ENCODE assay signal across 11 cellular contexts in genomic region chr3:48502121-48502520, GRCh38.
DNase-seq lines count a peak whose midpoint lies in the region; ATAC-seq and TF ChIP-seq lines count a peak whose summit lies in the region.
"Had no signal": no experiment of that assay in that cellular context is flagged by ENCODE, and none has a peak within 500 bp of the region (broad histone marks: within the 10 kb centered on the region; RNA-seq: fewer than 3 reads in every experiment).

No MANE protein-coding gene starts in this region.

- ATAC-seq in stimulated activated naive CD8-positive, alpha-beta T cell treated with anti-CD3 and anti-CD28 coated beads, Interleukin-15, Interleukin-2, amounts not matched to agents 100 U/mL and 50 U/mL, for 24 hours, result no peak
- ATAC-seq in GM21367 (IDR thresholded peaks at IDR 0.05; ENCODE audit: unreplicated experiment) (no peak), GM18867 (IDR thresholded peaks at IDR 0.05; ENCODE audit: unreplicated experiment) (no peak)

- H3K27ac ChIP-seq in coronary artery (peak overlapping the region; percentile 78 to 97), neutrophil (peak overlapping the region; percentile 78)

- no peak for DNase-seq in stimulated activated naive CD8-positive, alpha-beta T cell treated with anti-CD3 and anti-CD28 coated beads, Interleukin-15, Interleukin-2, amounts not matched to agents 100 U/mL and 50 U/mL, for 24 hours
- DNase-seq in coronary artery (ENCODE audit: low spot score) (no peak), GM03348 (ENCODE audit: low spot score) (no peak), activated gamma-delta T cell treated with Interleukin-2 at 50 U/mL for 16 hours (no peak)
- DNase-seq: activated gamma-delta T cell, NCI-H1092, NCI-H524 treated with DMSO at 0.1 percent for 48 hours had no signal

- peak overlapping the region; percentile 80 for H3K4me3 Mint-ChIP-seq in stimulated activated naive CD8-positive, alpha-beta T cell treated with anti-CD3 and anti-CD28 coated beads, Interleukin-15, Interleukin-2, amounts not matched to agents 100 ng/mL and 50 ng/mL, for 24 hours

- TF ChIP-seq CTCF in coronary artery (IDR thresholded peaks at IDR 0.05) (no peak), neutrophil (IDR thresholded peaks at IDR 0.05) (no peak)

- no peak overlapping the region for H3K27ac Mint-ChIP-seq in stimulated activated naive CD8-positive, alpha-beta T cell treated with anti-CD3 and anti-CD28 coated beads, Interleukin-15, Interleukin-2, amounts not matched to agents 100 ng/mL and 50 ng/mL, for 24 hours

- H3K36me3 Mint-ChIP-seq in stimulated activated naive CD8-positive, alpha-beta T cell treated with anti-CD3 and anti-CD28 coated beads, Interleukin-15, Interleukin-2, amounts not matched to agents 100 ng/mL and 50 ng/mL, for 24 hours (ENCODE audit: low read depth), result peaks cover 20% of the 10 kb centered on the region

- H3K27me3 Mint-ChIP-seq in stimulated activated naive CD8-positive, alpha-beta T cell treated with anti-CD3 and anti-CD28 coated beads, Interleukin-15, Interleukin-2, amounts not matched to agents 100 ng/mL and 50 ng/mL, for 24 hours, result no peaks in the 10 kb centered on the region

- no peaks in the 10 kb centered on the region for H3K9me3 ChIP-seq in neutrophil

- peaks cover 43% of the 10 kb centered on the region for H3K27me3 ChIP-seq in neutrophil

- peaks cover 26 to 28% of the 10 kb centered on the region in 2 experiments for H3K4me1 ChIP-seq in neutrophil (ENCODE audit: control insufficient read depth in 1 of 2, insufficient read depth in 1 of 2, low read depth in 1 of 2, low read length in 1 of 2)

- H3K4me3 ChIP-seq in coronary artery (no peak overlapping the region), neutrophil (ENCODE audit: low read depth in 1 of 2, low read length in 1 of 2) (peak overlapping the region in 1 of 2 experiments; percentile 84)

- H3K36me3 ChIP-seq in neutrophil, result no peaks in the 10 kb centered on the region

- peaks cover 41% of the 10 kb centered on the region for H3K4me1 Mint-ChIP-seq in stimulated activated naive CD8-positive, alpha-beta T cell treated with anti-CD3 and anti-CD28 coated beads, Interleukin-15, Interleukin-2, amounts not matched to agents 100 ng/mL and 50 ng/mL, for 24 hours (ENCODE audit: low read depth)

- H3K9me3 Mint-ChIP-seq in stimulated activated naive CD8-positive, alpha-beta T cell treated with anti-CD3 and anti-CD28 coated beads, Interleukin-15, Interleukin-2, amounts not matched to agents 100 ng/mL and 50 ng/mL, for 24 hours, result no peaks in the 10 kb centered on the region
